In the genomic region with DNA sequence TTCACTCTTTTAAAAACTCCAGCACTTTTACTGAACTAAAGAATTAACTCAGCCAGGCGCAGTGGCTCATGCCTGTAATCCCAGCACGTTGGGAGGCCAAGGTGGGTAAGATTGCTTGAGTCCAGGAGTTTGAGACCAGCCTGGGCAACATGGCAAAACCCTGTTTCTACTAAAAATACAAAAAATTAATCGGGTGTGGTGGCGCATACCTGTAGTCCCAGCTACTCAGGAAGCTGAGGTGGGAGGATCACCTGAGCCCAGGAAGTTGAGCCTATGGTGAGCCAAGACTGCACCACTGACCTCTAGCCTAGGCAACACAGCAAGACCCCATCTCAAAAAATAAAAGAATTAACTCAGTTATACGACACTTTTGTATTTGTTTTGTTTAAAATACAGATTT, we compare ENCODE assay signal across 2 cellular contexts. TPM values are rescaled to one million over a fixed set of nuclear protein-coding genes. Genes with fewer than 3 reads are reported as not detected.
"Had no signal": no experiment of that assay in that cellular context is flagged by ENCODE, and none has a peak within 500 bp of the region (broad histone marks: within the 10 kb centered on the region; RNA-seq: fewer than 3 reads in every experiment).

No MANE protein-coding gene starts in this region.

RNA-seq across cellular contexts. Expression of gene TC2N, which starts 30.4 kb away (rescaled TPM):
- total RNA-seq: neural crest cell had no signal
- polyA plus RNA-seq: endothelial cell of umbilical vein had no signal
